11 cellular contexts compared by ENCODE assay signal in the genomic region with DNA sequence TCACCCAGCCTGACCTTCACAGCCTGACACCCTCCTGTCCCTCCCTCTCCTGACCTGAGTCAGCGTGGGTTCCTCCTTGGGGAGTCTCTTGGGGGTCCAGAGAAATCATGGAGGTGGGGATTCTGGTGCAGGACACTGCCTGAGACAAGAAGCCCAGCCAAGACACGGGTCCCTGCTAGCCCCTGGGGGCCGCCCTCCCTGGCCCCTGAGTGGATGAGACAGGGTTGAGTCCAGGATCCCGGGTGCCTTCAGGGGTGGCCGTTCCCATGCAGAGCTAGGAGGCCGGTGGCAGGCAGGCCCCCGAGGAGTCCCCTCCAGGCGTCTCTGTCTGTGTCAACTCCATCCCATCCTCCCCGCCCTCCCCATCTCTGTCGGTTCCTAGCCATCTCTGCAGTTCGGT. TPM values are rescaled to one million over a fixed set of nuclear protein-coding genes. Genes with fewer than 3 reads are reported as not detected.
DNase-seq lines count a peak whose midpoint lies in the region; ATAC-seq, FAIRE-seq and TF ChIP-seq lines count a peak whose summit lies in the region.
"Had no signal": no experiment of that assay in that cellular context is flagged by ENCODE, and none has a peak within 500 bp of the region (broad histone marks: within the 10 kb centered on the region; RNA-seq: fewer than 3 reads in every experiment).

No MANE protein-coding gene starts in this region.

- H3K79me2 ChIP-seq in K562 (ENCODE audit: control insufficient read depth, insufficient read depth, low read length), result peaks cover 57% of the 10 kb centered on the region

- TF ChIP-seq POLR2A in K562 (conservative IDR thresholded peaks at IDR 0.05), result no peak

- H3K27ac ChIP-seq in K562 (ENCODE audit: extremely low read depth, low read depth, low read length) (peak overlapping the region; percentile 95), muscle layer of duodenum (ENCODE audit: low read length) (no peak overlapping the region)
- H3K27ac ChIP-seq: foreskin keratinocyte had no signal

- TF ChIP-seq EP300 in K562 (IDR thresholded peaks at IDR 0.05; ENCODE audit: low read length), result no peak

- H2AFZ ChIP-seq in K562 (ENCODE audit: low read depth, low read length), result no peak overlapping the region

- H3K36me3 Mint-ChIP-seq in HFFc6 (ENCODE audit: low read depth), result peaks cover 7% of the 10 kb centered on the region

- WGBS in K562 (ENCODE audit: insufficient coverage, low coverage, missing lambda C conversion rate), result 63% methylated on average over 8 of the region's 11 CpGs

- H3K4me1 ChIP-seq in K562 (replicated peaks in 1 of 2; ENCODE audit: control insufficient read depth in 2 of 2, insufficient read depth in 2 of 2, low read length in 2 of 2), result peaks cover 13 to 72% of the 10 kb centered on the region in 2 experiments; a peak in 4 of 5 replicates
- H3K4me1 ChIP-seq in muscle layer of duodenum (ENCODE audit: control insufficient read depth in 1 of 2, insufficient read depth in 2 of 2, low read length in 2 of 2), result peaks cover 8 to 38% of the 10 kb centered on the region in 2 donors

- intact Hi-C loops in K562 (cut with micrococcal nuclease), result no loop called here

- H3K4me1 Mint-ChIP-seq in HFFc6 (ENCODE audit: low read depth), result peaks cover 21% of the 10 kb centered on the region

- POLR2A ChIA-PET in K562 (lab: Yijun Ruan, JAX), result no interaction called here

- no peak for FAIRE-seq in K562 (lab: Jason Lieb, UNC)

- H4K20me1 ChIP-seq in K562 (replicated peaks; ENCODE audit: control insufficient read depth, insufficient read depth, low read length), result no peaks in the 10 kb centered on the region

- peak overlapping the region; percentile 91 for H3K27ac Mint-ChIP-seq in HFFc6

- TF ChIP-seq RAD21 in K562 (CRISPR knock-in tag; conservative IDR thresholded peaks at IDR 0.05 in 1 of 2, IDR thresholded peaks at IDR 0.05 in 1 of 2), result no peak

- peak overlapping the region; percentile 96 for H3K4me2 ChIP-seq in K562 (ENCODE audit: insufficient read depth, low read length)

- H3K9me3 ChIP-seq in K562 (replicated peaks; ENCODE audit: control insufficient read depth, insufficient read depth, low read depth, low read length) (no peaks in the 10 kb centered on the region), muscle layer of duodenum (ENCODE audit: control insufficient read depth in 1 of 2, low read length in 2 of 2) (no peaks in the 10 kb centered on the region)
- H3K9me3 ChIP-seq: prostate gland had no signal

- no peaks in the 10 kb centered on the region for H3K9me3 Mint-ChIP-seq in HFFc6

- in situ Hi-C loops in K562 (cut with MboI), result no loop called here

- H3K9me1 ChIP-seq in K562 (ENCODE audit: control insufficient read depth, insufficient read depth, low read length), result peaks cover 7% of the 10 kb centered on the region

- ATAC-seq in K562, result no peak
- ATAC-seq in HG02870 (IDR thresholded peaks at IDR 0.05; ENCODE audit: unreplicated experiment), result no peak
- ATAC-seq in GM21390 (IDR thresholded peaks at IDR 0.05; ENCODE audit: unreplicated experiment), result no peak
- ATAC-seq: foreskin keratinocyte had no signal

- no TSS peak for BruUV-seq in K562 (replicated peaks; lab: Mats Ljungman, UMichigan)

- peak overlapping the region; percentile 91 for H3K4me3 Mint-ChIP-seq in HFFc6

- TF ChIP-seq CTCF in AG09309 (IDR thresholded peaks at IDR 0.05; ENCODE audit: control insufficient read depth, insufficient read depth, low read depth, low read length, missing control alignments), result no peak
- no peak for TF ChIP-seq CTCF in HFFc6 (IDR thresholded peaks at IDR 0.05)
- TF ChIP-seq CTCF in K562 (IDR thresholded peaks at IDR 0.05 in 2 of 3, conservative IDR thresholded peaks at IDR 0.05 in 1 of 3; ENCODE audit: insufficient read depth in 2 of 3, low read depth in 1 of 3, low read length in 3 of 3), result no peak
- TF ChIP-seq CTCF in GM20000 (IDR thresholded peaks at IDR 0.05; ENCODE audit: extremely low read depth, missing control alignments), result no peak

- H3K36me3 ChIP-seq in K562 (ENCODE audit: control insufficient read depth, insufficient read depth, low read length) (peaks cover 43% of the 10 kb centered on the region; the same call in 2 of the 3 replicates), muscle layer of duodenum (ENCODE audit: control insufficient read depth in 1 of 2, insufficient read depth in 2 of 2, low read length in 2 of 2) (peaks cover 0 to 21% of the 10 kb centered on the region in 2 donors)

- CTCF ChIA-PET in K562 (lab: Yijun Ruan, JAX; ENCODE audit: low intra/inter-chr PET ratio), result no interaction called here

- H3K27me3 ChIP-seq in K562 (ENCODE audit: control insufficient read depth in 2 of 2, insufficient read depth in 2 of 2, low read length in 2 of 2) (no peaks in the 10 kb centered on the region), muscle layer of duodenum (ENCODE audit: low read depth, low read length) (no peaks in the 10 kb centered on the region)
- H3K27me3 ChIP-seq: foreskin keratinocyte had no signal

- DNase-seq in AG09309 (ENCODE audit: low read depth) (no peak), HFFc6 (no peak), K562 (ENCODE audit: extremely low read depth in 1 of 4, low spot score in 3 of 4) (no peak), GM20000 (ENCODE audit: low spot score) (no peak)
- DNase-seq in stimulated activated CD4-positive, alpha-beta T cell treated with anti-CD3 and anti-CD28 coated beads, Interleukin-12 subunit alpha, Interleukin-12 subunit beta, amount 100 ng/mL, for 4 hours, result no peak
- DNase-seq: foreskin keratinocyte had no signal

- peak overlapping the region; percentile 3 for H3K4me3 ChIP-seq in AG09309 (ENCODE audit: control insufficient read depth, low read depth, low read length)
- H3K4me3 ChIP-seq in K562, result peak overlapping the region; percentile 96; the same call in 1 of the 2 replicates
- peak overlapping the region; percentile 84 to 85 for H3K4me3 ChIP-seq in muscle layer of duodenum (ENCODE audit: low read depth in 1 of 2, low read length in 2 of 2)

- peak overlapping the region; percentile 95 to 96 for H3K9ac ChIP-seq in K562 (ENCODE audit: insufficient read depth in 1 of 2, low read depth in 2 of 2, low read length in 2 of 2)

- peaks cover 5% of the 10 kb centered on the region for H3K27me3 Mint-ChIP-seq in HFFc6 (ENCODE audit: insufficient read depth)

RNA-seq across cellular contexts. Expression of a gene that starts 1.6 kb away (rescaled TPM):
- total RNA-seq in HFFc6 (2021; fragmentation: NEBNext Ultra II Directional; extraction: Animal tissue kit (Norgen Biotek cat#: 25700)), result 10 to 100 TPM; 21.7 to 25.8 (median 22.8) TPM
- total RNA-seq in K562 (2011; cell fraction: chromatin; rRNA removed; ENCODE audit: low replicate concordance), result 34.2 and 92.8 TPM in 2 replicates
- total RNA-seq in K562 (2011; cell fraction: nucleolus; rRNA removed), result 57.2 and 57.4 TPM in 2 replicates
- 41.1 and 52.7 TPM in 2 replicates for total RNA-seq in K562 (2011; cell fraction: nucleoplasm; rRNA removed)
- total RNA-seq in K562 (2014; rRNA removed) (19.4 and 23.9 TPM in 2 replicates), K562 (2014; rRNA removed; fragmentation: Illumina TruSeq; extraction: Trizol) (3.1 and 4.1 TPM in 2 replicates), K562 (2015; rRNA removed; fragmentation: Illumina TruSeq; extraction: Trizol) (11.3 and 12.3 TPM in 2 replicates), K562 (2021) (43.8 and 45.8 TPM in 2 replicates)
- polyA plus RNA-seq in K562 (2011; rRNA removed) (14.9 and 15.7 TPM in 2 replicates), K562 (2014; fragmentation: Illumina TruSeq; extraction: Trizol) (14.1 and 27.3 TPM in 2 replicates), K562 (2014; fragmentation: Nextera tagmentation; extraction: Ambion mirVana) (under 1 TPM; 0.51 to 0.99 TPM), K562 (2014; rRNA removed) (37.6 and 40.1 TPM in 2 replicates)
- 16.0 and 27.0 TPM in 2 replicates for polyA plus RNA-seq in K562 (2011; cell fraction: cytosol; rRNA removed)
- polyA plus RNA-seq in K562 (2011; cell fraction: nucleus; rRNA removed), result 39.0 and 61.8 TPM in 2 replicates
- 29.3 and 31.2 TPM in 2 replicates for polyA plus RNA-seq in K562 (2012)
- polyA minus RNA-seq in K562 (2011; rRNA and poly(A)+ RNA removed), result 4.7 and 7.6 TPM in 2 replicates
- 17.0 and 17.8 TPM in 2 replicates for polyA minus RNA-seq in K562 (2011; cell fraction: cytosol; rRNA and poly(A)+ RNA removed)
- polyA minus RNA-seq in K562 (2011; cell fraction: nucleus; rRNA and poly(A)+ RNA removed), result 14.3 and 15.6 TPM in 2 replicates

RNA-seq across cellular contexts. Expression of a gene that starts 9.3 kb away (rescaled TPM):
- total RNA-seq in HFFc6 (2021; fragmentation: NEBNext Ultra II Directional; extraction: Animal tissue kit (Norgen Biotek cat#: 25700)), result 10 to 100 TPM in 2 of 6 experiments, 1 to 10 TPM in 4; 4.5 to 12.0 (median 7.7) TPM
- total RNA-seq in K562 (2011; cell fraction: chromatin; rRNA removed; ENCODE audit: low replicate concordance), result 0.69 TPM in 1 of 2 replicates, not detected in the other
- total RNA-seq in K562 (2011; cell fraction: nucleolus; rRNA removed), result 0.33 TPM in 1 of 2 replicates, not detected in the other
- total RNA-seq in K562 (2011; cell fraction: nucleoplasm; rRNA removed), result not detected in 2 replicates
- total RNA-seq in K562 (2014; rRNA removed) (not detected in 2 replicates), K562 (2014; rRNA removed; fragmentation: Illumina TruSeq; extraction: Trizol) (not detected in 2 replicates), K562 (2015; rRNA removed; fragmentation: Illumina TruSeq; extraction: Trizol) (not detected in 2 replicates), K562 (2021) (0.18 TPM in 1 of 2 replicates, not detected in the other)
- polyA plus RNA-seq in K562 (2011; rRNA removed) (0.08 TPM in 1 of 2 replicates, not detected in the other), K562 (2014; fragmentation: Illumina TruSeq; extraction: Trizol) (not detected in 2 replicates), K562 (2014; fragmentation: Nextera tagmentation; extraction: Ambion mirVana) (not detected), K562 (2014; rRNA removed) (not detected in 2 replicates)
- polyA plus RNA-seq in K562 (2011; cell fraction: cytosol; rRNA removed), result 0.09 TPM in 2 replicates
- polyA plus RNA-seq in K562 (2011; cell fraction: nucleus; rRNA removed), result 0.15 and 0.58 TPM in 2 replicates
- polyA plus RNA-seq in K562 (2012), result 0.26 and 0.28 TPM in 2 replicates
- not detected in 2 replicates for polyA minus RNA-seq in K562 (2011; rRNA and poly(A)+ RNA removed)
- polyA minus RNA-seq in K562 (2011; cell fraction: cytosol; rRNA and poly(A)+ RNA removed), result not detected in 2 replicates
- not detected in 2 replicates for polyA minus RNA-seq in K562 (2011; cell fraction: nucleus; rRNA and poly(A)+ RNA removed)
- total RNA-seq: subcutaneous adipose tissue had no signal

RNA-seq across cellular contexts. Expression of a gene that starts 14.8 kb away (rescaled TPM):
- total RNA-seq in HFFc6 (2021; fragmentation: NEBNext Ultra II Directional; extraction: Animal tissue kit (Norgen Biotek cat#: 25700)), result 10 to 100 TPM; 22.3 to 27.1 (median 25.2) TPM
- 4.4 and 13.6 TPM in 2 replicates for total RNA-seq in K562 (2011; cell fraction: chromatin; rRNA removed; ENCODE audit: low replicate concordance)
- 10.9 and 14.3 TPM in 2 replicates for total RNA-seq in K562 (2011; cell fraction: nucleolus; rRNA removed)
- total RNA-seq in K562 (2011; cell fraction: nucleoplasm; rRNA removed), result 9.5 and 10.0 TPM in 2 replicates
- total RNA-seq in K562 (2014; rRNA removed) (30.3 and 42.7 TPM in 2 replicates), K562 (2014; rRNA removed; fragmentation: Illumina TruSeq; extraction: Trizol) (4.1 and 4.2 TPM in 2 replicates), K562 (2015; rRNA removed; fragmentation: Illumina TruSeq; extraction: Trizol) (15.3 and 15.9 TPM in 2 replicates), K562 (2021) (37.1 and 45.1 TPM in 2 replicates)
- polyA plus RNA-seq in K562 (2011; rRNA removed) (10.9 and 20.1 TPM in 2 replicates), K562 (2014; fragmentation: Illumina TruSeq; extraction: Trizol) (18.2 and 39.9 TPM in 2 replicates), K562 (2014; fragmentation: Nextera tagmentation; extraction: Ambion mirVana) (1 to 10 TPM in 1 of 2 experiments, under 1 TPM in 1; 0.59 to 1.4 TPM), K562 (2014; rRNA removed) (32.0 and 34.4 TPM in 2 replicates)
- 18.7 and 40.5 TPM in 2 replicates for polyA plus RNA-seq in K562 (2011; cell fraction: cytosol; rRNA removed)
- polyA plus RNA-seq in K562 (2011; cell fraction: nucleus; rRNA removed), result 18.7 and 32.8 TPM in 2 replicates
- 30.8 and 37.6 TPM in 2 replicates for polyA plus RNA-seq in K562 (2012)
- polyA minus RNA-seq in K562 (2011; rRNA and poly(A)+ RNA removed), result 4.3 and 4.8 TPM in 2 replicates
- polyA minus RNA-seq in K562 (2011; cell fraction: cytosol; rRNA and poly(A)+ RNA removed), result 14.0 and 17.1 TPM in 2 replicates
- 9.7 and 13.1 TPM in 2 replicates for polyA minus RNA-seq in K562 (2011; cell fraction: nucleus; rRNA and poly(A)+ RNA removed)

RNA-seq across cellular contexts. Expression of a gene that starts 17.0 kb away (rescaled TPM):
- 1 to 10 TPM; 4.9 to 7.3 (median 6.1) TPM for total RNA-seq in HFFc6 (2021; fragmentation: NEBNext Ultra II Directional; extraction: Animal tissue kit (Norgen Biotek cat#: 25700))
- total RNA-seq in K562 (2011; cell fraction: chromatin; rRNA removed; ENCODE audit: low replicate concordance), result 12.2 and 21.7 TPM in 2 replicates
- total RNA-seq in K562 (2011; cell fraction: nucleolus; rRNA removed), result 17.6 and 21.2 TPM in 2 replicates
- 11.2 and 13.3 TPM in 2 replicates for total RNA-seq in K562 (2011; cell fraction: nucleoplasm; rRNA removed)
- 4.8 TPM in 2 replicates for total RNA-seq in K562 (2014; rRNA removed)
- 1.4 and 3.2 TPM in 2 replicates for total RNA-seq in K562 (2014; rRNA removed; fragmentation: Illumina TruSeq; extraction: Trizol)
- total RNA-seq in K562 (2015; rRNA removed; fragmentation: Illumina TruSeq; extraction: Trizol), result 2.6 and 3.1 TPM in 2 replicates
- 5.7 and 7.1 TPM in 2 replicates for total RNA-seq in K562 (2021)
- 5.3 and 6.2 TPM in 2 replicates for polyA plus RNA-seq in K562 (2011; rRNA removed)
- 4.5 and 8.1 TPM in 2 replicates for polyA plus RNA-seq in K562 (2011; cell fraction: cytosol; rRNA removed)
- polyA plus RNA-seq in K562 (2011; cell fraction: nucleus; rRNA removed), result 4.7 and 5.5 TPM in 2 replicates
- 3.0 and 3.6 TPM in 2 replicates for polyA plus RNA-seq in K562 (2012)
- 3.5 and 4.9 TPM in 2 replicates for polyA plus RNA-seq in K562 (2014; fragmentation: Illumina TruSeq; extraction: Trizol)
- under 1 TPM in 1 of 2 experiments, not detected in 1; 0.08 TPM for polyA plus RNA-seq in K562 (2014; fragmentation: Nextera tagmentation; extraction: Ambion mirVana)
- polyA plus RNA-seq in K562 (2014; rRNA removed), result 1.7 and 3.5 TPM in 2 replicates
- 4.9 and 6.5 TPM in 2 replicates for polyA minus RNA-seq in K562 (2011; rRNA and poly(A)+ RNA removed)
- 5.1 and 6.6 TPM in 2 replicates for polyA minus RNA-seq in K562 (2011; cell fraction: cytosol; rRNA and poly(A)+ RNA removed)
- polyA minus RNA-seq in K562 (2011; cell fraction: nucleus; rRNA and poly(A)+ RNA removed), result 2.3 and 3.1 TPM in 2 replicates

RNA-seq across cellular contexts. Expression of a gene that starts 20.6 kb away (rescaled TPM):
- 10 to 100 TPM in 2 of 6 experiments, 1 to 10 TPM in 4; 5.0 to 14.0 (median 5.4) TPM for total RNA-seq in HFFc6 (2021; fragmentation: NEBNext Ultra II Directional; extraction: Animal tissue kit (Norgen Biotek cat#: 25700))
- total RNA-seq in K562 (2011; cell fraction: chromatin; rRNA removed; ENCODE audit: low replicate concordance), result 0.67 and 3.5 TPM in 2 replicates
- 6.2 and 8.0 TPM in 2 replicates for total RNA-seq in K562 (2011; cell fraction: nucleolus; rRNA removed)
- total RNA-seq in K562 (2011; cell fraction: nucleoplasm; rRNA removed), result 2.6 and 3.4 TPM in 2 replicates
- 7.4 and 10.9 TPM in 2 replicates for total RNA-seq in K562 (2014; rRNA removed)
- total RNA-seq in K562 (2014; rRNA removed; fragmentation: Illumina TruSeq; extraction: Trizol), result 0.15 and 0.19 TPM in 2 replicates
- 1.8 and 2.3 TPM in 2 replicates for total RNA-seq in K562 (2015; rRNA removed; fragmentation: Illumina TruSeq; extraction: Trizol)
- 37.4 and 38.9 TPM in 2 replicates for total RNA-seq in K562 (2021)
- 1.3 and 1.4 TPM in 2 replicates for polyA plus RNA-seq in K562 (2011; rRNA removed)
- polyA plus RNA-seq in K562 (2011; cell fraction: cytosol; rRNA removed), result 6.3 and 53.8 TPM in 2 replicates
- 3.6 and 12.2 TPM in 2 replicates for polyA plus RNA-seq in K562 (2011; cell fraction: nucleus; rRNA removed)
- 4.8 and 15.6 TPM in 2 replicates for polyA plus RNA-seq in K562 (2012)
- 1.5 and 4.9 TPM in 2 replicates for polyA plus RNA-seq in K562 (2014; fragmentation: Illumina TruSeq; extraction: Trizol)
- polyA plus RNA-seq in K562 (2014; fragmentation: Nextera tagmentation; extraction: Ambion mirVana), result not detected
- polyA plus RNA-seq in K562 (2014; rRNA removed), result 9.2 and 14.5 TPM in 2 replicates
- polyA minus RNA-seq in K562 (2011; rRNA and poly(A)+ RNA removed), result 0.14 TPM in 1 of 2 replicates, not detected in the other
- polyA minus RNA-seq in K562 (2011; cell fraction: cytosol; rRNA and poly(A)+ RNA removed), result 15.8 and 19.9 TPM in 2 replicates
- polyA minus RNA-seq in K562 (2011; cell fraction: nucleus; rRNA and poly(A)+ RNA removed), result 2.3 and 2.7 TPM in 2 replicates

Comparison
In these comparisons a context has a peak if more than half of its experiments do, and no peak if none do; other contexts are left out.
1. H3K4me3 ChIP-seq: peak in every context shown above with its lines; median percentile 96 in K562; 84 in muscle layer of duodenum; 3 in AG09309.